ENCODE assay signal across 28 cellular contexts in the genomic region with DNA sequence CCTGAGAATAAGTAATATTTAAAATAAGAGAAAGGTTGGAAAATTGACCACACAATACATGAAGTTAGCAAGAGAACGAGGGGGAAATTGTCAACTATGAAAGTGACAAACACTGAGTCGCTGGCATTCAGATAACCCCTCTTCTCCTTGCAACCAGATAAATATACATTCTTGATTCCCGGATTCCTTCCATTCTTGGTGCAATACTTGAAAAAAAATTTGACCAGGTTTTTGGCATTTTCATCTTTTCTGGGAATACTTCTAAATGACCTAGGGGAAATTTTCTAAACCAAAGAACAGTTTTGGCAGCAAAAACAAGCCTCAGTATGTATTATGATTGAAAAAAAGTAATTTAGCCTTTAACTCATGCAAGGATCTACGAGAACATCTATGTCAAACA.
DNase-seq lines count a peak whose midpoint lies in the region; ATAC-seq, FAIRE-seq and TF ChIP-seq lines count a peak whose summit lies in the region.
"Had no signal": no experiment of that assay in that cellular context is flagged by ENCODE, and none has a peak within 500 bp of the region (broad histone marks: within the 10 kb centered on the region; RNA-seq: fewer than 3 reads in every experiment).

No MANE protein-coding gene starts in this region.

- H3K9me3 ChIP-seq in SK-N-SH (no peaks in the 10 kb centered on the region), astrocyte (ENCODE audit: insufficient read depth, low read depth, low read length) (no peaks in the 10 kb centered on the region), lower lobe of right lung (no peaks in the 10 kb centered on the region)
- H3K9me3 ChIP-seq: esophagus squamous epithelium, gastroesophageal sphincter, prostate gland, transverse colon had no signal

- intact Hi-C loops in lower lobe of right lung (cut with DNase I), result no loop called here

- H3F3A ChIP-seq in SK-N-SH (replicated peaks; ENCODE audit: insufficient read depth), result peaks cover 33% of the 10 kb centered on the region

- H3K4me2 ChIP-seq in SK-N-SH, result peak overlapping the region; percentile 35
- peak overlapping the region; percentile 65 for H3K4me2 ChIP-seq in astrocyte (ENCODE audit: low read length)
- H3K4me2 ChIP-seq: neural progenitor cell had no signal

- POLR2A ChIA-PET in SK-N-SH (lab: Yijun Ruan, JAX), result no interaction called here

- ATAC-seq in SK-N-SH treated with all-trans-retinoic acid at 6 μM for 48 hours, result no peak
- no peak for ATAC-seq in GM19023 (IDR thresholded peaks at IDR 0.05; ENCODE audit: unreplicated experiment)
- ATAC-seq in lower lobe of right lung, result no peak
- ATAC-seq in HG02610 (IDR thresholded peaks at IDR 0.05; ENCODE audit: unreplicated experiment), result no peak
- ATAC-seq: activated CD8-positive, alpha-beta memory T cell treated with anti-CD3 and anti-CD28 coated beads, Interleukin-2, amount 10 ng/mL, durations not matched to agents 7 days and 5 days; activated T-cell treated with anti-CD3 and anti-CD28 coated beads, Interleukin-2, amount 50 U/mL, for 4 hours; gastroesophageal sphincter; stimulated activated effector memory CD8-positive, alpha-beta T cell treated with anti-CD3 and anti-CD28 coated beads, Interleukin-12 subunit alpha, Interleukin-12 subunit beta, amount 100 ng/mL, for 72 hours had no signal

- H3K9me2 ChIP-seq in SK-N-SH, result no peaks in the 10 kb centered on the region

- FAIRE-seq in astrocyte (lab: Jason Lieb, UNC), result peak; percentile 52

- 56% methylated on average over 4 of the region's 4 CpGs for WGBS in SK-N-SH (ENCODE audit: low lambda C conversion rate)

- H3K4me3 Mint-ChIP-seq in astrocyte (ENCODE audit: unreplicated experiment) (no peak overlapping the region), mesothelial cell of epicardium (no peak overlapping the region)
- H3K4me3 Mint-ChIP-seq: activated CD8-positive, alpha-beta memory T cell treated with anti-CD3 and anti-CD28 coated beads, Interleukin-2, amount 10 ng/mL, durations not matched to agents 7 days and 5 days; activated T-cell treated with anti-CD3 and anti-CD28 coated beads, Interleukin-2, amount 50 U/mL, for 4 hours; CD4-positive, CD25-positive, alpha-beta regulatory T cell; immature natural killer cell; neural progenitor cell; stimulated activated effector memory CD8-positive, alpha-beta T cell treated with anti-CD3 and anti-CD28 coated beads, Interleukin-12 subunit alpha, Interleukin-12 subunit beta, amount 100 ng/mL, for 72 hours had no signal

- H3K79me2 ChIP-seq in SK-N-SH (ENCODE audit: insufficient read depth) (no peaks in the 10 kb centered on the region), astrocyte (ENCODE audit: insufficient read depth, low read length) (peaks cover 6% of the 10 kb centered on the region)

- no peak for TF ChIP-seq CTCF in SK-N-SH (IDR thresholded peaks at IDR 0.05)
- no peak for TF ChIP-seq CTCF in astrocyte (IDR thresholded peaks at IDR 0.05; ENCODE audit: insufficient read depth, low read depth, low read length)
- TF ChIP-seq CTCF in mesothelial cell of epicardium (IDR thresholded peaks at IDR 0.05; ENCODE audit: unreplicated experiment), result no peak
- no peak for TF ChIP-seq CTCF in lower lobe of right lung (IDR thresholded peaks at IDR 0.05)

- TF ChIP-seq EP300 in SK-N-SH (IDR thresholded peaks at IDR 0.05; ENCODE audit: borderline replicate concordance in 1 of 2, low read depth in 1 of 2, low read length in 1 of 2), result no peak

- H3K4me1 Mint-ChIP-seq in astrocyte (ENCODE audit: low read depth, unreplicated experiment) (peaks cover 48% of the 10 kb centered on the region), mesothelial cell of epicardium (peaks cover 42% of the 10 kb centered on the region)
- H3K4me1 Mint-ChIP-seq: activated CD8-positive, alpha-beta memory T cell treated with anti-CD3 and anti-CD28 coated beads, Interleukin-2, amount 10 ng/mL, durations not matched to agents 7 days and 5 days; CD4-positive, CD25-positive, alpha-beta regulatory T cell; immature natural killer cell; stimulated activated effector memory CD8-positive, alpha-beta T cell treated with anti-CD3 and anti-CD28 coated beads, Interleukin-12 subunit alpha, Interleukin-12 subunit beta, amount 100 ng/mL, for 72 hours had no signal

- H3K36me3 ChIP-seq in SK-N-SH (replicated peaks in 1 of 2; ENCODE audit: control insufficient read depth in 1 of 2, insufficient read depth in 2 of 2, low read length in 1 of 2), result no peaks in the 10 kb centered on the region
- no peaks in the 10 kb centered on the region for H3K36me3 ChIP-seq in astrocyte (ENCODE audit: insufficient read depth, low read length)
- no peaks in the 10 kb centered on the region for H3K36me3 ChIP-seq in lower lobe of right lung
- H3K36me3 ChIP-seq: esophagus squamous epithelium, gastroesophageal sphincter, neural progenitor cell, prostate gland, transverse colon had no signal

- H3K9me3 Mint-ChIP-seq in astrocyte (ENCODE audit: unreplicated experiment) (no peaks in the 10 kb centered on the region), mesothelial cell of epicardium (no peaks in the 10 kb centered on the region)
- H3K9me3 Mint-ChIP-seq: activated T-cell treated with anti-CD3 and anti-CD28 coated beads, Interleukin-2, amount 50 U/mL, for 4 hours; neural progenitor cell; stimulated activated effector memory CD8-positive, alpha-beta T cell treated with anti-CD3 and anti-CD28 coated beads, Interleukin-12 subunit alpha, Interleukin-12 subunit beta, amount 100 ng/mL, for 72 hours had no signal

- peak overlapping the region in 1 of 2 experiments; percentile 98; a peak in 3 of 4 replicates for H3K27ac ChIP-seq in SK-N-SH (ENCODE audit: low read depth in 2 of 2, low read length in 1 of 2)
- H3K27ac ChIP-seq in astrocyte (ENCODE audit: low read depth, low read length), result peak overlapping the region; percentile 98
- H3K27ac ChIP-seq in lower lobe of right lung, result no peak overlapping the region
- H3K27ac ChIP-seq: 22Rv1, esophagus squamous epithelium, gastroesophageal sphincter, neural progenitor cell, prostate gland, transverse colon had no signal

- H4K20me1 ChIP-seq in SK-N-SH (ENCODE audit: insufficient read depth) (no peaks in the 10 kb centered on the region), astrocyte (ENCODE audit: insufficient read depth, low read length) (no peaks in the 10 kb centered on the region)

- DNase-seq in SK-N-SH (no peak), astrocyte (ENCODE audit: low read depth) (peak; percentile 64), mesothelial cell of epicardium (ENCODE audit: low spot score in 2 of 2, unreplicated experiment in 2 of 2) (no peak), dermis blood vessel endothelial cell (no peak), lower lobe of right lung (no peak)
- DNase-seq: activated CD8-positive, alpha-beta memory T cell treated with anti-CD3 and anti-CD28 coated beads, Interleukin-2, amount 10 ng/mL, durations not matched to agents 7 days and 5 days; activated gamma-delta T cell; activated T-cell treated with anti-CD3 and anti-CD28 coated beads, Interleukin-2, amount 50 U/mL, for 4 hours; CD4-positive, CD25-positive, alpha-beta regulatory T cell; DMS79 treated with DMSO at 0.1 percent for 48 hours; esophagus squamous epithelium; immature natural killer cell; mammary epithelial cell; NCI-H146; NCI-H446; NCI-H748 treated with DMSO at 0.1 percent for 48 hours; SIG-M5; stimulated activated CD4-positive, alpha-beta T cell treated with anti-CD3 and anti-CD28 coated beads, Interleukin-15, amount 100 ng/mL, for 24 hours; T-helper 1 cell; transverse colon had no signal

- H2AFZ ChIP-seq in SK-N-SH (ENCODE audit: low read depth) (peak overlapping the region; percentile 64; the same call in 1 of the 2 replicates), astrocyte (ENCODE audit: low read depth, low read length) (no peak overlapping the region)
- H2AFZ ChIP-seq: neural progenitor cell had no signal

- no peak for TF ChIP-seq RAD21 in SK-N-SH (IDR thresholded peaks at IDR 0.05; ENCODE audit: low read length)

- H3K27me3 Mint-ChIP-seq in astrocyte (ENCODE audit: low read depth, unreplicated experiment), result no peaks in the 10 kb centered on the region
- no peaks in the 10 kb centered on the region for H3K27me3 Mint-ChIP-seq in mesothelial cell of epicardium (ENCODE audit: low read depth)

- no peaks in the 10 kb centered on the region for H3K27me3 ChIP-seq in SK-N-SH (ENCODE audit: insufficient read depth)
- H3K27me3 ChIP-seq in astrocyte (ENCODE audit: insufficient read depth, low read length), result no peaks in the 10 kb centered on the region
- H3K27me3 ChIP-seq in lower lobe of right lung (ENCODE audit: low read depth), result no peaks in the 10 kb centered on the region
- H3K27me3 ChIP-seq: esophagus squamous epithelium, gastroesophageal sphincter, neural progenitor cell, transverse colon had no signal

- H3K27ac Mint-ChIP-seq in astrocyte (ENCODE audit: unreplicated experiment) (peak overlapping the region; percentile 91), mesothelial cell of epicardium (peak overlapping the region; percentile 71)
- H3K27ac Mint-ChIP-seq: activated CD8-positive, alpha-beta memory T cell treated with anti-CD3 and anti-CD28 coated beads, Interleukin-2, amount 10 ng/mL, durations not matched to agents 7 days and 5 days; immature natural killer cell; neural progenitor cell; stimulated activated effector memory CD8-positive, alpha-beta T cell treated with anti-CD3 and anti-CD28 coated beads, Interleukin-12 subunit alpha, Interleukin-12 subunit beta, amount 100 ng/mL, for 72 hours had no signal

- peak overlapping the region; percentile 66; the same call in 1 of the 2 replicates for H3K9ac ChIP-seq in SK-N-SH
- peak overlapping the region; percentile 72 for H3K9ac ChIP-seq in astrocyte (ENCODE audit: low read length)
- H3K9ac ChIP-seq: neural progenitor cell had no signal

- H3K4me1 ChIP-seq in SK-N-SH (ENCODE audit: control insufficient read depth in 1 of 2, insufficient read depth in 2 of 2, low read depth in 1 of 2, low read length in 1 of 2) (peaks cover 11 to 27% of the 10 kb centered on the region in 2 experiments), astrocyte (ENCODE audit: insufficient read depth, low read length) (peaks cover 58% of the 10 kb centered on the region), lower lobe of right lung (no peaks in the 10 kb centered on the region)
- H3K4me1 ChIP-seq: esophagus squamous epithelium, gastroesophageal sphincter, neural progenitor cell, prostate gland, transverse colon had no signal

- no peak overlapping the region for H3K4me3 ChIP-seq in SK-N-SH (ENCODE audit: low read depth in 2 of 2, low read length in 1 of 2)
- no peak overlapping the region for H3K4me3 ChIP-seq in astrocyte (ENCODE audit: insufficient read depth, low read depth, low read length)
- no peak overlapping the region for H3K4me3 ChIP-seq in lower lobe of right lung
- H3K4me3 ChIP-seq: esophagus squamous epithelium, gastroesophageal sphincter, neural progenitor cell, prostate gland, transverse colon had no signal

- H3K36me3 Mint-ChIP-seq in astrocyte (ENCODE audit: low read depth, unreplicated experiment), result no peaks in the 10 kb centered on the region
- H3K36me3 Mint-ChIP-seq in mesothelial cell of epicardium, result no peaks in the 10 kb centered on the region
- H3K36me3 Mint-ChIP-seq: activated CD8-positive, alpha-beta memory T cell treated with anti-CD3 and anti-CD28 coated beads, Interleukin-2, amount 10 ng/mL, durations not matched to agents 7 days and 5 days; CD4-positive, CD25-positive, alpha-beta regulatory T cell; immature natural killer cell; neural progenitor cell; stimulated activated effector memory CD8-positive, alpha-beta T cell treated with anti-CD3 and anti-CD28 coated beads, Interleukin-12 subunit alpha, Interleukin-12 subunit beta, amount 100 ng/mL, for 72 hours had no signal

- CTCF ChIA-PET in SK-N-SH (lab: Yijun Ruan, JAX), result no interaction called here
